Comparison of ENCODE assay signal across 29 cellular contexts in genomic region chr20:13510837-13511488, GRCh38.
A peak's percentile ranks its signal among the peaks of the same experiment; 100 is the strongest.
DNase-seq lines count a peak whose midpoint lies in the region; ATAC-seq and TF ChIP-seq lines count a peak whose summit lies in the region.
"Had no signal": no experiment of that assay in that cellular context is flagged by ENCODE, and none has a peak within 500 bp of the region (broad histone marks: within the 10 kb centered on the region; RNA-seq: fewer than 3 reads in every experiment).

No MANE protein-coding gene starts in this region.

- H3K9me3 ChIP-seq in PC-3 (ENCODE audit: low read length) = 0 out of 2 replicates have a peak, but pooled peaks cover 6% of the 10 kb centered on the region
- no peaks in the 10 kb centered on the region for H3K9me3 ChIP-seq in CD4-positive, alpha-beta memory T cell (ENCODE audit: control insufficient read depth in 1 of 2, low read length in 2 of 2)
- H3K9me3 ChIP-seq: BE2C had no signal

- no peak overlapping the region for H3K4me2 ChIP-seq in PC-3 (ENCODE audit: low read length)

- no peak for DNase-seq in Right ventricle myocardium superior
- no peak for DNase-seq in left ventricle myocardium superior
- peak; percentile 8 for DNase-seq in midbrain (lab: John Stamatoyannopoulos, UW)
- no peak for DNase-seq in SIG-M5 (lab: John Stamatoyannopoulos, UW)
- no peak for DNase-seq in PC-3
- no peak for DNase-seq in CD4-positive, alpha-beta memory T cell
- DNase-seq: activated CD4-positive, alpha-beta T cell treated with anti-CD3 and anti-CD28 coated beads, Interleukin-2, amount 50 U/mL, for 48 hours; activated CD8-positive, alpha-beta memory T cell treated with anti-CD3 and anti-CD28 coated beads, Interleukin-2, amount 50 U/mL, for 4 hours; BE2C; COR-L47; hippocampal formation; left lung; NCI-H1092 treated with DMSO at 0.1 percent for 48 hours; NCI-H1930; NCI-H69; nephron progenitor cell; ovary; stimulated activated CD4-positive, alpha-beta T cell treated with anti-CD3 and anti-CD28 coated beads, Interleukin-15, amount 100 ng/mL, for 24 hours; stimulated activated naive CD8-positive, alpha-beta T cell treated with anti-CD3 and anti-CD28 coated beads, Interleukin-15, amount 100 ng/mL, for 72 hours had no signal

- peaks cover 29% of the 10 kb centered on the region for H3K9me3 Mint-ChIP-seq in dendritic cell treated with granulocyte-macrophage colony-stimulating factor and Interleukin-4, amounts not matched to agents 40 ng/mL and 50 ng/mL, for 4 days
- H3K9me3 Mint-ChIP-seq in CD4-positive, alpha-beta memory T cell = peaks cover 0 to 54% (median 26%) of the 10 kb centered on the region in 8 donors
- H3K9me3 Mint-ChIP-seq: central memory CD8-positive, alpha-beta T cell; type B pancreatic cell had no signal

- CTCF ChIA-PET in PC-3 (lab: Charles Lee) = interaction anchor here (0.7 kb wide), 1 partner anchor 525 kb away, joined by 4 read pairs; no protein-coding TSS in a partner anchor
- CTCF ChIA-PET in CD4-positive, alpha-beta memory T cell (lab: Charles Lee; ENCODE audit: partially characterized antibody) = no interaction called here

- H3K36me3 Mint-ChIP-seq in dendritic cell treated with granulocyte-macrophage colony-stimulating factor and Interleukin-4, amounts not matched to agents 40 ng/mL and 50 ng/mL, for 4 days (ENCODE audit: low read depth) = no peaks in the 10 kb centered on the region
- peaks cover 63 to 74% of the 10 kb centered on the region in 2 donors for H3K36me3 Mint-ChIP-seq in CD4-positive, alpha-beta memory T cell

- BruUV-seq in PC-3 (replicated peaks; lab: Mats Ljungman, UMichigan) = no TSS peak

- no peak for TF ChIP-seq CTCF in PC-3 (conservative IDR thresholded peaks at IDR 0.05; ENCODE audit: low read depth, low read length)

- no peak overlapping the region for H3K27ac ChIP-seq in PC-3 (ENCODE audit: low read length)
- H3K27ac ChIP-seq in CD4-positive, alpha-beta memory T cell (ENCODE audit: low read depth, low read length) = no peak overlapping the region
- H3K27ac ChIP-seq: ascending aorta, left lung, ovary, RWPE1 had no signal

- no peak overlapping the region for H3K9ac ChIP-seq in PC-3 (ENCODE audit: low read length)

- H3K27ac Mint-ChIP-seq in dendritic cell treated with granulocyte-macrophage colony-stimulating factor and Interleukin-4, amounts not matched to agents 40 ng/mL and 50 ng/mL, for 4 days = peak overlapping the region; percentile 64
- H3K27ac Mint-ChIP-seq in CD4-positive, alpha-beta memory T cell = no peak overlapping the region
- H3K27ac Mint-ChIP-seq: activated naive CD4-positive, alpha-beta T cell treated with anti-CD3 and anti-CD28 coated beads, Interleukin-2, amount 50 U/mL, for 24 hours; activated T-helper 17 cell treated with anti-CD3 and anti-CD28 coated beads, Interleukin-2, amount 50 U/mL, for 72 hours; nephron progenitor cell; type B pancreatic cell had no signal

- intact Hi-C loops in Right ventricle myocardium superior (cut with DNase I) (no loop called here), left ventricle myocardium superior (cut with micrococcal nuclease) (loop anchor here (10.0 kb wide), 1 partner anchor 944 kb away; no protein-coding TSS in a partner anchor), PC-3 (cut with micrococcal nuclease) (no loop called here)
- intact Hi-C loops in dendritic cell treated with granulocyte-macrophage colony-stimulating factor and Interleukin-4, amounts not matched to agents 40 ng/mL and 50 ng/mL, for 4 days (cut with micrococcal nuclease) = no loop called here
- intact Hi-C loops in CD4-positive, alpha-beta memory T cell (cut with micrococcal nuclease) = no loop called here

- H3K4me1 ChIP-seq in PC-3 (ENCODE audit: insufficient read depth, low read length) = no peaks in the 10 kb centered on the region
- H3K4me1 ChIP-seq in CD4-positive, alpha-beta memory T cell (ENCODE audit: insufficient read depth, low read length) = no peaks in the 10 kb centered on the region
- H3K4me1 ChIP-seq: ascending aorta, BE2C, left lung had no signal

- no peaks in the 10 kb centered on the region for H3F3A ChIP-seq in PC-3 (ENCODE audit: low read length, unreplicated experiment)

- H4K20me1 ChIP-seq in PC-3 (ENCODE audit: low read length) = no peaks in the 10 kb centered on the region

- no peak overlapping the region for H2AFZ ChIP-seq in PC-3 (ENCODE audit: low read length)

- H3K4me3 ChIP-seq in PC-3 (ENCODE audit: low read length) = no peak overlapping the region
- no peak overlapping the region for H3K4me3 ChIP-seq in CD4-positive, alpha-beta memory T cell (ENCODE audit: low read length in 2 of 2)
- H3K4me3 ChIP-seq: ascending aorta, left lung, ovary had no signal

- H3K27me3 ChIP-seq in PC-3 (ENCODE audit: low read length) = no peaks in the 10 kb centered on the region
- H3K27me3 ChIP-seq in CD4-positive, alpha-beta memory T cell (ENCODE audit: insufficient read depth, low read length) = no peaks in the 10 kb centered on the region
- H3K27me3 ChIP-seq: ascending aorta, BE2C, left lung, ovary had no signal

- peaks cover 18% of the 10 kb centered on the region for H3K36me3 ChIP-seq in PC-3 (ENCODE audit: low read depth, low read length)
- no peaks in the 10 kb centered on the region for H3K36me3 ChIP-seq in CD4-positive, alpha-beta memory T cell (ENCODE audit: insufficient read depth, low read length)
- H3K36me3 ChIP-seq: ovary had no signal

- peak; percentile 65 for ATAC-seq in Right ventricle myocardium superior (ENCODE audit: poor library complexity)
- no peak for ATAC-seq in left ventricle myocardium superior
- no peak for ATAC-seq in GM21619 (IDR thresholded peaks at IDR 0.05; ENCODE audit: unreplicated experiment)
- ATAC-seq in PC-3 = no peak
- ATAC-seq: activated T-helper 17 cell treated with anti-CD3 and anti-CD28 coated beads, Interleukin-2, amount 50 U/mL, for 72 hours; HCT116; HepG2; left lung; stimulated activated naive CD8-positive, alpha-beta T cell treated with anti-CD3 and anti-CD28 coated beads, Interleukin-15, amount 100 ng/mL, for 72 hours had no signal

- H3K79me2 ChIP-seq in PC-3 (ENCODE audit: low read length) = no peaks in the 10 kb centered on the region

- H3K4me3 Mint-ChIP-seq in dendritic cell treated with granulocyte-macrophage colony-stimulating factor and Interleukin-4, amounts not matched to agents 40 ng/mL and 50 ng/mL, for 4 days = no peak overlapping the region
- no peak overlapping the region for H3K4me3 Mint-ChIP-seq in CD4-positive, alpha-beta memory T cell
- H3K4me3 Mint-ChIP-seq: activated naive CD4-positive, alpha-beta T cell treated with anti-CD3 and anti-CD28 coated beads, Interleukin-2, amount 50 U/mL, for 24 hours; activated T-helper 17 cell treated with anti-CD3 and anti-CD28 coated beads, Interleukin-2, amount 50 U/mL, for 72 hours; central memory CD8-positive, alpha-beta T cell; nephron progenitor cell; stimulated activated naive CD8-positive, alpha-beta T cell treated with anti-CD3 and anti-CD28 coated beads, Interleukin-15, amount 100 ng/mL, for 72 hours; type B pancreatic cell had no signal

- H3K4me1 Mint-ChIP-seq in dendritic cell treated with granulocyte-macrophage colony-stimulating factor and Interleukin-4, amounts not matched to agents 40 ng/mL and 50 ng/mL, for 4 days (ENCODE audit: low read depth) = peaks cover 24% of the 10 kb centered on the region
- peaks cover 0 to 4% (median 0%) of the 10 kb centered on the region in 4 donors for H3K4me1 Mint-ChIP-seq in CD4-positive, alpha-beta memory T cell
- H3K4me1 Mint-ChIP-seq: activated T-helper 17 cell treated with anti-CD3 and anti-CD28 coated beads, Interleukin-2, amount 50 U/mL, for 72 hours; central memory CD8-positive, alpha-beta T cell; nephron progenitor cell; stimulated activated naive CD8-positive, alpha-beta T cell treated with anti-CD3 and anti-CD28 coated beads, Interleukin-15, amount 100 ng/mL, for 72 hours had no signal

- H3K27me3 Mint-ChIP-seq in dendritic cell treated with granulocyte-macrophage colony-stimulating factor and Interleukin-4, amounts not matched to agents 40 ng/mL and 50 ng/mL, for 4 days = no peaks in the 10 kb centered on the region
- no peaks in the 10 kb centered on the region for H3K27me3 Mint-ChIP-seq in CD4-positive, alpha-beta memory T cell
- H3K27me3 Mint-ChIP-seq: activated naive CD4-positive, alpha-beta T cell treated with anti-CD3 and anti-CD28 coated beads, Interleukin-2, amount 50 U/mL, for 24 hours; activated T-helper 17 cell treated with anti-CD3 and anti-CD28 coated beads, Interleukin-2, amount 50 U/mL, for 72 hours; central memory CD8-positive, alpha-beta T cell; stimulated activated naive CD8-positive, alpha-beta T cell treated with anti-CD3 and anti-CD28 coated beads, Interleukin-15, amount 100 ng/mL, for 72 hours; type B pancreatic cell had no signal

- POLR2A ChIA-PET in PC-3 (lab: Charles Lee; ENCODE audit: unreplicated experiment) = no interaction called here
- POLR2A ChIA-PET in CD4-positive, alpha-beta memory T cell (lab: Charles Lee; ENCODE audit: partially characterized antibody) = no interaction called here

- H3K9me2 ChIP-seq in PC-3 (replicated peaks; ENCODE audit: low read length) = no peaks in the 10 kb centered on the region
